ENCODE assay signal across 15 cellular contexts in the genomic region with DNA sequence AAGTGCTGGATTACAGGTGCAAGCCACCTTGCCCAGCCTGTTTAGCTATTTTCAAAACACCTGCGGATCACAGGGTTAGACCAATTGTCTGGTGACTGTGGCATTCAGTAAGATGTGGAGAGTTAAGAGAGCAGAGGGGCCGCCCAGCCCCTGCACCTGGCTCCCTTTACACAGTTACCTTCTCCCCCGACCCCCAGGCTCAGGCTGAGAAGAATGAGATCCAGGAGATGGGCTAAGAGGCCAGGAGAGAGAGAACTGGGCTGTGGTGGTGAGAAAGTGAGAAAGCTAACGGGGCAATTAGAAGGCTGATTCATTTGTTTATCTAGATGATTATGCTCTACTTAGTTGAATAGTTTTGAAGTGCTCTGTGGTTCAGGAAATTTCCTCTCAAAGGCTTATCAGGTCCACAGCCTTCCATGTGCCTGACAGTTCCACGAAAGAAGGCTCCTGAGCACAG.
DNase-seq lines count a peak whose midpoint lies in the region; ATAC-seq and TF ChIP-seq lines count a peak whose summit lies in the region.
"Had no signal": no experiment of that assay in that cellular context is flagged by ENCODE, and none has a peak within 500 bp of the region (broad histone marks: within the 10 kb centered on the region; RNA-seq: fewer than 3 reads in every experiment).

No MANE protein-coding gene starts in this region.

- no peak overlapping the region for H2BK5ac ChIP-seq in H9 (ENCODE audit: insufficient read length, low read length)

- H4K5ac ChIP-seq in H9 (ENCODE audit: insufficient read length, low read depth, low read length) = no peak overlapping the region

- H3K27me3 Mint-ChIP-seq in H9 (ENCODE audit: low read depth) (no peaks in the 10 kb centered on the region), endodermal cell (ENCODE audit: insufficient read depth) (peaks cover 11% of the 10 kb centered on the region)
- H3K27me3 Mint-ChIP-seq in activated CD8-positive, alpha-beta T cell treated with anti-CD3 and anti-CD28 coated beads for 36 hours = no peaks in the 10 kb centered on the region
- H3K27me3 Mint-ChIP-seq: activated CD4-positive, alpha-beta memory T cell treated with anti-CD3 and anti-CD28 coated beads, Interleukin-2, amount 10 ng/mL, durations not matched to agents 7 days and 5 days; dendritic cell treated with granulocyte-macrophage colony-stimulating factor and Interleukin-4, amounts not matched to agents 40 ng/mL and 50 ng/mL, for 4 days had no signal

- H3K9me3 Mint-ChIP-seq in H9 = no peaks in the 10 kb centered on the region; a peak in 2 of 5 replicates
- H3K9me3 Mint-ChIP-seq in endodermal cell = no peaks in the 10 kb centered on the region
- H3K9me3 Mint-ChIP-seq in activated CD8-positive, alpha-beta T cell treated with anti-CD3 and anti-CD28 coated beads for 36 hours = no peaks in the 10 kb centered on the region
- H3K9me3 Mint-ChIP-seq: activated CD4-positive, alpha-beta memory T cell treated with anti-CD3 and anti-CD28 coated beads, Interleukin-2, amount 10 ng/mL, durations not matched to agents 7 days and 5 days; dendritic cell treated with granulocyte-macrophage colony-stimulating factor and Interleukin-4, amounts not matched to agents 40 ng/mL and 50 ng/mL, for 4 days had no signal

- H2BK12ac ChIP-seq in H9 (ENCODE audit: insufficient read length, low read depth, low read length) = no peak overlapping the region

- no peak overlapping the region for H2BK20ac ChIP-seq in H9 (ENCODE audit: low read depth, low read length, poor library complexity, severe bottlenecking)

- H3K4me1 ChIP-seq in H9 (ENCODE audit: insufficient read depth, low read length) = no peaks in the 10 kb centered on the region; the same call in 1 of the 2 replicates
- H3K4me1 ChIP-seq in endodermal cell (ENCODE audit: control insufficient read depth, insufficient read depth, low read length) = peaks cover 5% of the 10 kb centered on the region

- no peak overlapping the region for H2BK120ac ChIP-seq in H9 (ENCODE audit: low read depth, low read length, poor library complexity, severe bottlenecking)

- H3K27me3 ChIP-seq in AG04450 (ENCODE audit: control insufficient read depth, insufficient read depth, low read length) = peaks cover 12% of the 10 kb centered on the region
- H3K27me3 ChIP-seq in H9 (ENCODE audit: insufficient read depth, low read length) = no peaks in the 10 kb centered on the region
- H3K27me3 ChIP-seq in endodermal cell (ENCODE audit: control insufficient read depth, insufficient read depth, low read length, poor library complexity, severe bottlenecking) = peaks cover 10% of the 10 kb centered on the region
- H3K27me3 ChIP-seq: ascending aorta, esophagus squamous epithelium had no signal

- H3T11ph ChIP-seq in H9 (ENCODE audit: low read length) = no peak overlapping the region

- H3K4me2 ChIP-seq in H9 (ENCODE audit: insufficient read depth, insufficient read length, low read length) = no peak overlapping the region

- intact Hi-C loops in activated CD8-positive, alpha-beta T cell treated with anti-CD3 and anti-CD28 coated beads for 36 hours (cut with micrococcal nuclease) = no loop called here

- H3K23me2 ChIP-seq in H9 (ENCODE audit: insufficient read length, low read depth, low read length, poor library complexity, severe bottlenecking) = no peaks in the 10 kb centered on the region

- H3K9ac ChIP-seq in H9 (ENCODE audit: extremely low read depth, insufficient read length, low read length) (no peak overlapping the region), endodermal cell (ENCODE audit: extremely low read depth, low read length, poor library complexity, severe bottlenecking) (no peak overlapping the region)

- CTCF ChIA-PET in AG04450 (lab: Charles Lee) = no interaction called here
- CTCF ChIA-PET in activated CD8-positive, alpha-beta T cell treated with anti-CD3 and anti-CD28 coated beads for 36 hours (lab: Charles Lee) = no interaction called here

- DNase-seq in AG04450 (ENCODE audit: low read depth, low spot score) = no peak
- DNase-seq in H9 = peak; percentile 45
- peak; percentile 92 for DNase-seq in NCI-H748 treated with DMSO at 0.1 percent for 48 hours (lab: John Stamatoyannopoulos, UW)
- DNase-seq in endodermal cell = peak; percentile 66
- DNase-seq in pons (ENCODE audit: low spot score) = no peak
- no peak for DNase-seq in activated CD8-positive, alpha-beta T cell treated with anti-CD3 and anti-CD28 coated beads for 36 hours
- DNase-seq: activated CD4-positive, alpha-beta memory T cell treated with anti-CD3 and anti-CD28 coated beads, Interleukin-2, amount 10 ng/mL, durations not matched to agents 7 days and 5 days; esophagus squamous epithelium; NK-92 treated with Interleukin-12 subunit alpha and Interleukin-12 subunit beta, amount 100 ng/mL, for 24 hours; SIG-M5 had no signal

- H3K4me1 Mint-ChIP-seq in H9 (peaks cover 24 to 30% of the 10 kb centered on the region in 2 experiments), endodermal cell (peaks cover 33% of the 10 kb centered on the region)
- no peaks in the 10 kb centered on the region for H3K4me1 Mint-ChIP-seq in activated CD8-positive, alpha-beta T cell treated with anti-CD3 and anti-CD28 coated beads for 36 hours (ENCODE audit: low read depth)
- H3K4me1 Mint-ChIP-seq: activated CD4-positive, alpha-beta memory T cell treated with anti-CD3 and anti-CD28 coated beads, Interleukin-2, amount 10 ng/mL, durations not matched to agents 7 days and 5 days had no signal

- H3K4me3 Mint-ChIP-seq in H9 (no peak overlapping the region), endodermal cell (no peak overlapping the region)
- H3K4me3 Mint-ChIP-seq in activated CD8-positive, alpha-beta T cell treated with anti-CD3 and anti-CD28 coated beads for 36 hours = no peak overlapping the region
- H3K4me3 Mint-ChIP-seq: activated CD4-positive, alpha-beta memory T cell treated with anti-CD3 and anti-CD28 coated beads, Interleukin-2, amount 10 ng/mL, durations not matched to agents 7 days and 5 days; dendritic cell treated with granulocyte-macrophage colony-stimulating factor and Interleukin-4, amounts not matched to agents 40 ng/mL and 50 ng/mL, for 4 days had no signal

- no peak overlapping the region for H2BK15ac ChIP-seq in H9 (ENCODE audit: low read depth, low read length)

- no peak overlapping the region for H2AFZ ChIP-seq in H9 (ENCODE audit: low read length)

- no peaks in the 10 kb centered on the region for H3K36me3 ChIP-seq in endodermal cell (ENCODE audit: control insufficient read depth, insufficient read depth, low read length)
- H3K36me3 ChIP-seq: ascending aorta, esophagus squamous epithelium, prostate gland had no signal

- H3K9me3 ChIP-seq in AG04450 (ENCODE audit: control insufficient read depth, insufficient read depth, low read length) = no peaks in the 10 kb centered on the region
- no peaks in the 10 kb centered on the region for H3K9me3 ChIP-seq in H9 (ENCODE audit: control insufficient read depth, low read depth, low read length)
- no peaks in the 10 kb centered on the region for H3K9me3 ChIP-seq in endodermal cell (ENCODE audit: control insufficient read depth, low read length)
- H3K9me3 ChIP-seq: ascending aorta, esophagus squamous epithelium, prostate gland had no signal

- ATAC-seq in HG02938 (IDR thresholded peaks at IDR 0.05; ENCODE audit: unreplicated experiment) = no peak
- no peak for ATAC-seq in GM18873 (IDR thresholded peaks at IDR 0.05; ENCODE audit: low FRiP score, unreplicated experiment)
- ATAC-seq in activated CD8-positive, alpha-beta T cell treated with anti-CD3 and anti-CD28 coated beads for 36 hours = no peak

- H3K27ac Mint-ChIP-seq in H9 (peak overlapping the region in 2 of 3 experiments; percentile 9 to 68; a peak in 5 of 7 replicates), endodermal cell (no peak overlapping the region)
- H3K27ac Mint-ChIP-seq in activated CD8-positive, alpha-beta T cell treated with anti-CD3 and anti-CD28 coated beads for 36 hours = no peak overlapping the region
- H3K27ac Mint-ChIP-seq: activated CD4-positive, alpha-beta memory T cell treated with anti-CD3 and anti-CD28 coated beads, Interleukin-2, amount 10 ng/mL, durations not matched to agents 7 days and 5 days; dendritic cell treated with granulocyte-macrophage colony-stimulating factor and Interleukin-4, amounts not matched to agents 40 ng/mL and 50 ng/mL, for 4 days had no signal

- no CpG with 5 or more reads among the region's 5 CpGs for whole genome bisulfite sequencing in H9 (ENCODE audit: extremely low coverage, insufficient read length, low lambda C conversion rate)
- 69 to 78% methylated on average over 2 to 5 of the region's 5 CpGs for WGBS in endodermal cell (ENCODE audit: insufficient coverage in 1 of 2, insufficient read length in 1 of 2), 2 experiments

- TF ChIP-seq CTCF in AG04450 (IDR thresholded peaks at IDR 0.05; ENCODE audit: low read depth, low read length) = no peak
- TF ChIP-seq CTCF in H9 (conservative IDR thresholded peaks at IDR 0.05) = no peak
- TF ChIP-seq CTCF in endodermal cell (conservative IDR thresholded peaks at IDR 0.05) = no peak
- no peak for TF ChIP-seq CTCF in activated CD8-positive, alpha-beta T cell treated with anti-CD3 and anti-CD28 coated beads for 36 hours (IDR thresholded peaks at IDR 0.05)

- no peaks in the 10 kb centered on the region for H3K79me2 ChIP-seq in H9 (ENCODE audit: insufficient read depth, low read length)

- no peak overlapping the region for H3K4ac ChIP-seq in H9 (ENCODE audit: low read depth, low read length)

- no peak overlapping the region for H3K18ac ChIP-seq in H9 (ENCODE audit: insufficient read length, low read depth, low read length)

- no peak overlapping the region for H4K91ac ChIP-seq in H9 (ENCODE audit: insufficient read length, low read depth, low read length)

- H3K36me3 Mint-ChIP-seq in H9 (ENCODE audit: insufficient read depth in 1 of 3, low read depth in 3 of 3) = 0 out of 7 replicates have a peak, but pooled peaks cover 0 to under 1% (median 0%) of the 10 kb centered on the region in 3 experiments
- H3K36me3 Mint-ChIP-seq in endodermal cell (ENCODE audit: low read depth) = peaks cover 2% of the 10 kb centered on the region
- H3K36me3 Mint-ChIP-seq in activated CD8-positive, alpha-beta T cell treated with anti-CD3 and anti-CD28 coated beads for 36 hours (ENCODE audit: low read depth) = no peaks in the 10 kb centered on the region

- no peak overlapping the region for H3K56ac ChIP-seq in H9 (ENCODE audit: insufficient read length, low read depth, low read length)

- no peaks in the 10 kb centered on the region for H4K20me1 ChIP-seq in H9 (ENCODE audit: control insufficient read depth, insufficient read depth, insufficient read length)

- no peak overlapping the region for H2AK5ac ChIP-seq in H9 (ENCODE audit: insufficient read length, low read length)

- H3K79me1 ChIP-seq in H9 (ENCODE audit: insufficient read depth, low read depth, low read length, poor library complexity, severe bottlenecking) = no peaks in the 10 kb centered on the region

- H3K27ac ChIP-seq in AG04450 (ENCODE audit: low read depth, low read length) (peak overlapping the region; percentile 21), H9 (ENCODE audit: insufficient read length, low read depth, low read length) (no peak overlapping the region), endodermal cell (ENCODE audit: low read depth, low read length) (no peak overlapping the region)

- no peak overlapping the region for H3K14ac ChIP-seq in H9 (ENCODE audit: insufficient read depth, low read length)

- H4K8ac ChIP-seq in H9 (replicated peaks; ENCODE audit: insufficient read length, low read depth, low read length) = no peak overlapping the region

- POLR2A ChIA-PET in AG04450 (lab: Yijun Ruan, JAX) = interaction anchor here (0.6 kb wide), 1 partner anchor 596 kb away, joined by 3 read pairs; no protein-coding TSS in a partner anchor
- POLR2A ChIA-PET in activated CD8-positive, alpha-beta T cell treated with anti-CD3 and anti-CD28 coated beads for 36 hours (lab: Charles Lee) = no interaction called here

- H3K4me3 ChIP-seq in AG04450 (ENCODE audit: low read depth, low read length) (no peak overlapping the region), endodermal cell (ENCODE audit: low read length) (no peak overlapping the region)
- H3K4me3 ChIP-seq: esophagus squamous epithelium, prostate gland had no signal

- H3K23ac ChIP-seq in H9 (ENCODE audit: insufficient read length, low read depth, low read length) = no peak overlapping the region

Comparison
In these comparisons a context has a peak if more than half of its experiments do, and no peak if none do; other contexts are left out.
1. DNase-seq: peak in H9 (single experiment), NCI-H748 treated with DMSO at 0.1 percent for 48 hours (single experiment) and endodermal cell (single experiment); none in AG04450 (single experiment), pons (single experiment) and activated CD8-positive, alpha-beta T cell treated with anti-CD3 and anti-CD28 coated beads for 36 hours (single experiment).
2. H3K27ac Mint-ChIP-seq: peak in H9 (2 of 3); none in endodermal cell (single experiment) and activated CD8-positive, alpha-beta T cell treated with anti-CD3 and anti-CD28 coated beads for 36 hours (single experiment).